Comparison of ENCODE assay signal across 8 cellular contexts in the genomic region with DNA sequence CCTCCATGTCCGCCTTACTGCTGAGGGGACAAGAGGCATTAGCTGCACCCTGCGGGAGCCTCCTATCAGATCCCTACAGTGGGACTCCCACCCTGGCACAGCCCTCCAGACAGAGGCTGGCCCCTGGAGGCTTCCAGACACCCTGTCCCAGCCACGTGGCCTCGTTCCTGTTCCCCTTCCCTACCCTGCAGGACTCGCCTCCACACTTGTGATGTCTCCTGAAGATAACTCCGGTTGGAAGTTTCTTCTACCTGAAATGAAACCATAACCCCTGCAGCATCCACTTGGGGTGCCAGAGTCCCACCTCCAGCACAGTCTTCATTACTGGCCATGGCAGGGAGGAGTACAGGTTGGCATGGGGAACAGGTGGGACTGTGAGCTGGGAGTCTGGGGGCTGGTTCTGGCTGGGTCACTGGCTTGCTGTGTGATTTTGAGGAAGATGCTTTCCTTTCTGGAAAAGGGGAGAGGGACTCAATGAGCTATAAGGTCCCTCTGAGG. TPM values are rescaled to one million over a fixed set of nuclear protein-coding genes. Genes with fewer than 3 reads are reported as not detected.
DNase-seq lines count a peak whose midpoint lies in the region; ATAC-seq and TF ChIP-seq lines count a peak whose summit lies in the region.

No MANE protein-coding gene starts in this region.

- peak overlapping the region; percentile 15 to 75 (median 69) for H3K27ac ChIP-seq in thyroid gland

- 61 to 65% methylated on average over 5 to 6 of the region's 6 CpGs for WGBS in thyroid gland, 2 donors

- TF ChIP-seq CTCF in thyroid gland (IDR thresholded peaks at IDR 0.05), result no peak

- peak overlapping the region; percentile 89 for H3K27ac Mint-ChIP-seq in activated T-helper 2 cell treated with anti-CD3 and anti-CD28 coated beads, Interferon-gamma antibody, Interleukin-2, Interleukin-4, amounts not matched to agents 10 μg/mL and 5 μg/mL and 100 μg/mL, durations not matched to agents 14 hours and 24 hours and 36 hours

- TF ChIP-seq POLR2A in thyroid gland (IDR thresholded peaks at IDR 0.05), result no peak

- H3K27me3 ChIP-seq in thyroid gland, result no peaks in the 10 kb centered on the region

- peaks cover 0 to 33% of the 10 kb centered on the region in 2 donors for H3K4me1 ChIP-seq in thyroid gland

- H3K4me1 Mint-ChIP-seq in activated T-helper 2 cell treated with anti-CD3 and anti-CD28 coated beads, Interferon-gamma antibody, Interleukin-2, Interleukin-4, amounts not matched to agents 10 μg/mL and 5 μg/mL and 100 μg/mL, durations not matched to agents 14 hours and 24 hours and 36 hours (ENCODE audit: low read depth), result peaks cover 47% of the 10 kb centered on the region

- no peaks in the 10 kb centered on the region for H3K27me3 Mint-ChIP-seq in activated T-helper 2 cell treated with anti-CD3 and anti-CD28 coated beads, Interferon-gamma antibody, Interleukin-2, Interleukin-4, amounts not matched to agents 10 μg/mL and 5 μg/mL and 100 μg/mL, durations not matched to agents 14 hours and 24 hours and 36 hours (ENCODE audit: low read depth)

- DNase-seq in activated CD8-positive, alpha-beta memory T cell treated with anti-CD3 and anti-CD28 coated beads for 24 hours, result peak; percentile 73
- no peak for DNase-seq in activated CD8-positive, alpha-beta memory T cell treated with anti-CD3 and anti-CD28 coated beads, Interleukin-2, amount 50 U/mL, for 48 hours
- DNase-seq in activated T-helper 2 cell treated with anti-CD3 and anti-CD28 coated beads, Interferon-gamma antibody, Interleukin-2, Interleukin-4, amounts not matched to agents 10 μg/mL and 5 μg/mL and 100 μg/mL, durations not matched to agents 14 hours and 24 hours and 36 hours (ENCODE audit: low spot score), result no peak
- peak; percentile 25 for DNase-seq in iris pigment epithelial cell (ENCODE audit: low read depth)
- no peak for DNase-seq in thyroid gland
- DNase-seq in iPS-NIHi11 (ENCODE audit: low spot score), result no peak

- peaks cover 8% of the 10 kb centered on the region for H3K36me3 Mint-ChIP-seq in activated T-helper 2 cell treated with anti-CD3 and anti-CD28 coated beads, Interferon-gamma antibody, Interleukin-2, Interleukin-4, amounts not matched to agents 10 μg/mL and 5 μg/mL and 100 μg/mL, durations not matched to agents 14 hours and 24 hours and 36 hours (ENCODE audit: low read depth)

- H3K9me3 ChIP-seq in thyroid gland, result no peaks in the 10 kb centered on the region

- no peaks in the 10 kb centered on the region for H3K9me3 Mint-ChIP-seq in activated T-helper 2 cell treated with anti-CD3 and anti-CD28 coated beads, Interferon-gamma antibody, Interleukin-2, Interleukin-4, amounts not matched to agents 10 μg/mL and 5 μg/mL and 100 μg/mL, durations not matched to agents 14 hours and 24 hours and 36 hours

- H3K4me3 ChIP-seq in thyroid gland (replicated peaks in 1 of 3), result no peak overlapping the region

- ATAC-seq in HG02759 (IDR thresholded peaks at IDR 0.05; ENCODE audit: unreplicated experiment), result no peak
- ATAC-seq in GM21447 (IDR thresholded peaks at IDR 0.05; ENCODE audit: unreplicated experiment), result no peak

- H3K4me3 Mint-ChIP-seq in activated T-helper 2 cell treated with anti-CD3 and anti-CD28 coated beads, Interferon-gamma antibody, Interleukin-2, Interleukin-4, amounts not matched to agents 10 μg/mL and 5 μg/mL and 100 μg/mL, durations not matched to agents 14 hours and 24 hours and 36 hours (ENCODE audit: low read depth), result peak overlapping the region; percentile 66

- intact Hi-C loops in activated T-helper 2 cell treated with anti-CD3 and anti-CD28 coated beads, Interferon-gamma antibody, Interleukin-2, Interleukin-4, amounts not matched to agents 10 μg/mL and 5 μg/mL and 100 μg/mL, durations not matched to agents 14 hours and 24 hours and 36 hours (cut with micrococcal nuclease), result no loop called here
- intact Hi-C loops in thyroid gland (cut with DNase I), result no loop called here

- H3K36me3 ChIP-seq in thyroid gland, result peaks cover 8 to 12% of the 10 kb centered on the region in 2 donors

RNA-seq across cellular contexts. Expression of a gene that starts 4.9 kb away (rescaled TPM):
- 117 and 122 TPM in 2 replicates for total RNA-seq in activated T-helper 2 cell treated with anti-CD3 and anti-CD28 coated beads, Interferon-gamma antibody, Interleukin-2, Interleukin-4, amounts not matched to agents 10 μg/mL and 5 μg/mL and 100 μg/mL, durations not matched to agents 14 hours and 24 hours and 36 hours
- total RNA-seq in thyroid gland, result 10 to 100 TPM in 1 of 4 donors, 1 to 10 TPM in 2, under 1 TPM in 1; 0.81 to 10.1 (median 3.3) TPM

RNA-seq across cellular contexts. Expression of a gene that starts 24.0 kb away (rescaled TPM):
- total RNA-seq in activated T-helper 2 cell treated with anti-CD3 and anti-CD28 coated beads, Interferon-gamma antibody, Interleukin-2, Interleukin-4, amounts not matched to agents 10 μg/mL and 5 μg/mL and 100 μg/mL, durations not matched to agents 14 hours and 24 hours and 36 hours, result 40.1 and 41.9 TPM in 2 replicates
- 10 to 100 TPM in 3 of 4 donors, 1 to 10 TPM in 1; 4.2 to 15.8 (median 12.3) TPM for total RNA-seq in thyroid gland

RNA-seq across cellular contexts. Expression of a gene that starts 25.9 kb away (rescaled TPM):
- total RNA-seq in activated T-helper 2 cell treated with anti-CD3 and anti-CD28 coated beads, Interferon-gamma antibody, Interleukin-2, Interleukin-4, amounts not matched to agents 10 μg/mL and 5 μg/mL and 100 μg/mL, durations not matched to agents 14 hours and 24 hours and 36 hours, result 69.3 and 71.2 TPM in 2 replicates
- 10 to 100 TPM; 46.2 to 90.5 (median 60.4) TPM for total RNA-seq in thyroid gland

RNA-seq across cellular contexts. Expression of a gene that starts 40.9 kb away (rescaled TPM):
- 892 and 921 TPM in 2 replicates for total RNA-seq in activated T-helper 2 cell treated with anti-CD3 and anti-CD28 coated beads, Interferon-gamma antibody, Interleukin-2, Interleukin-4, amounts not matched to agents 10 μg/mL and 5 μg/mL and 100 μg/mL, durations not matched to agents 14 hours and 24 hours and 36 hours
- 100 to 1,000 TPM; 146 to 212 (median 188) TPM for total RNA-seq in thyroid gland

RNA-seq across cellular contexts. Expression of a gene that starts 51.6 kb away (rescaled TPM):
- 55.4 and 60.6 TPM in 2 replicates for total RNA-seq in activated T-helper 2 cell treated with anti-CD3 and anti-CD28 coated beads, Interferon-gamma antibody, Interleukin-2, Interleukin-4, amounts not matched to agents 10 μg/mL and 5 μg/mL and 100 μg/mL, durations not matched to agents 14 hours and 24 hours and 36 hours
- total RNA-seq in thyroid gland, result 10 to 100 TPM; 18.7 to 52.6 (median 47.6) TPM

Comparison
In these comparisons a context has a peak if more than half of its experiments do, and no peak if none do; other contexts are left out.
1. DNase-seq: peak in activated CD8-positive, alpha-beta memory T cell treated with anti-CD3 and anti-CD28 coated beads for 24 hours (single experiment) and iris pigment epithelial cell (single experiment); none in activated CD8-positive, alpha-beta memory T cell treated with anti-CD3 and anti-CD28 coated beads, Interleukin-2, amount 50 U/mL, for 48 hours (single experiment), activated T-helper 2 cell treated with anti-CD3 and anti-CD28 coated beads, Interferon-gamma antibody, Interleukin-2, Interleukin-4, amounts not matched to agents 10 μg/mL and 5 μg/mL and 100 μg/mL, durations not matched to agents 14 hours and 24 hours and 36 hours (single experiment), thyroid gland (0 of 2) and iPS-NIHi11 (single experiment).
2. RNA of a gene that starts 4.9 kb away (total RNA-seq): 117 to 122 TPM in activated T-helper 2 cell treated with anti-CD3 and anti-CD28 coated beads, Interferon-gamma antibody, Interleukin-2, Interleukin-4, amounts not matched to agents 10 μg/mL and 5 μg/mL and 100 μg/mL, durations not matched to agents 14 hours and 24 hours and 36 hours; 0.81 to 10.1 TPM in thyroid gland; every median in the first group is over 10 times any median in the second.